In genomic region chr15:36567445-36567844, GRCh38 we compare ENCODE assay signal across 34 cellular contexts.
"Had no signal": no experiment of that assay in that cellular context is flagged by ENCODE, and none has a peak within 500 bp of the region (broad histone marks: within the 10 kb centered on the region; RNA-seq: fewer than 3 reads in every experiment).

No MANE protein-coding gene starts in this region.

- H3K27me3 ChIP-seq: adrenal gland, body of pancreas, brain microvascular endothelial cell, cardiac muscle cell had no signal

- H3K4me1 ChIP-seq: adrenal gland, body of pancreas had no signal

- H3K27ac ChIP-seq: adrenal gland, body of pancreas, brain microvascular endothelial cell, cardiac muscle cell, WERI-Rb-1 had no signal

- H3K4me3 ChIP-seq: adrenal gland, body of pancreas, cardiac muscle cell had no signal

- H3K36me3 ChIP-seq: adrenal gland, brain microvascular endothelial cell, cardiac muscle cell, WERI-Rb-1 had no signal

- DNase-seq: activated CD4-positive, alpha-beta memory T cell treated with anti-CD3 and anti-CD28 coated beads, Interleukin-2, amount 10 ng/mL, durations not matched to agents 7 days and 5 days; activated CD4-positive, alpha-beta T cell treated with anti-CD3 and anti-CD28 coated beads for 1 hour; activated CD4-positive, alpha-beta T cell treated with anti-CD3 and anti-CD28 coated beads for 36 hours; activated CD4-positive, alpha-beta T cell treated with anti-CD3 and anti-CD28 coated beads for 48 hours; activated CD4-positive, alpha-beta T cell treated with anti-CD3 and anti-CD28 coated beads, Interleukin-2, amount 10 ng/mL, durations not matched to agents 7 days and 5 days; activated CD4-positive, alpha-beta T cell treated with anti-CD3 and anti-CD28 coated beads, Interleukin-2, amount 50 U/mL, for 48 hours; activated CD4-positive, CD25-positive, alpha-beta regulatory T cell; activated CD8-positive, alpha-beta memory T cell treated with anti-CD3 and anti-CD28 coated beads for 24 hours; activated CD8-positive, alpha-beta memory T cell treated with anti-CD3 and anti-CD28 coated beads, Interleukin-2, amount 10 ng/mL, durations not matched to agents 7 days and 5 days; activated CD8-positive, alpha-beta memory T cell treated with anti-CD3 and anti-CD28 coated beads, Interleukin-2, amount 50 U/mL, for 48 hours; activated CD8-positive, alpha-beta T cell treated with anti-CD3 and anti-CD28 coated beads, Interleukin-2, amount 10 ng/mL, durations not matched to agents 7 days and 5 days; activated effector memory CD4-positive, alpha-beta T cell treated with anti-CD3 and anti-CD28 coated beads, Interleukin-2, amount 50 U/mL, for 16 hours; activated gamma-delta T cell treated with Interleukin-2 at 50 U/mL for 16 hours; activated naive CD4-positive, alpha-beta T cell; activated naive CD4-positive, alpha-beta T cell treated with anti-CD3 and anti-CD28 coated beads for 36 hours; activated naive CD4-positive, alpha-beta T cell treated with anti-CD3 and anti-CD28 coated beads, Interleukin-2, amount 50 U/mL, for 16 hours; activated naive CD8-positive, alpha-beta T cell treated with anti-CD3 and anti-CD28 coated beads for 36 hours; activated T-cell treated with anti-CD3 and anti-CD28 coated beads, Interleukin-2, amount 50 U/mL, for 24 hours; activated T-cell treated with anti-CD3 and anti-CD28 coated beads, Interleukin-2, amount 50 U/mL, for 72 hours; adrenal gland; amniotic stem cell; aorta; body of pancreas; brain microvascular endothelial cell; cerebellar nuclear complex; T-helper 1 cell; T-helper 2 cell; T-helper 9 cell; WERI-Rb-1 had no signal

- ATAC-seq: activated CD4-positive, alpha-beta T cell treated with anti-CD3 and anti-CD28 coated beads for 36 hours; activated CD4-positive, CD25-positive, alpha-beta regulatory T cell treated with anti-CD3 and anti-CD28 coated beads, Interleukin-2, amount 50 U/mL, for 24 hours; activated CD8-positive, alpha-beta memory T cell treated with anti-CD3 and anti-CD28 coated beads, Interleukin-2, amount 10 ng/mL, durations not matched to agents 7 days and 5 days; activated CD8-positive, alpha-beta T cell treated with anti-CD3 and anti-CD28 coated beads, Interleukin-2, amount 10 ng/mL, durations not matched to agents 7 days and 5 days; activated naive CD4-positive, alpha-beta T cell treated with anti-CD3 and anti-CD28 coated beads, Interleukin-2, amount 50 U/mL, for 72 hours; activated T-cell treated with anti-CD3 and anti-CD28 coated beads, Interleukin-2, amount 50 U/mL, for 72 hours; activated T-helper 17 cell treated with anti-CD3 and anti-CD28 coated beads, Interleukin-2, amount 50 U/mL, for 72 hours; body of pancreas; WTC11 had no signal

- H3K9me3 ChIP-seq: adrenal gland, body of pancreas had no signal
